In genomic region chr2:119419065-119419464, GRCh38 we compare ENCODE assay signal across 29 cellular contexts. TPM values are rescaled to one million over a fixed set of nuclear protein-coding genes. Genes with fewer than 3 reads are reported as not detected.
"Had no signal": no experiment of that assay in that cellular context is flagged by ENCODE, and none has a peak within 500 bp of the region (broad histone marks: within the 10 kb centered on the region; RNA-seq: fewer than 3 reads in every experiment).

No MANE protein-coding gene starts in this region.

- H3K4me1 ChIP-seq: heart left ventricle, left ventricle myocardium inferior, right lobe of liver, tibial artery, upper lobe of right lung had no signal

- H3K27me3 ChIP-seq: heart left ventricle, right lobe of liver, tibial artery, upper lobe of right lung had no signal

- DNase-seq: activated CD4-positive, alpha-beta memory T cell treated with anti-CD3 and anti-CD28 coated beads for 36 hours; activated CD4-positive, alpha-beta T cell treated with anti-CD3 and anti-CD28 coated beads, Interleukin-2, amount 10 ng/mL, durations not matched to agents 24 days and 14 days; activated CD4-positive, CD25-positive, alpha-beta regulatory T cell treated with anti-CD3 and anti-CD28 coated beads, Interleukin-2, amount 50 U/mL, for 72 hours; activated CD8-positive, alpha-beta memory T cell treated with anti-CD3 and anti-CD28 coated beads, Interleukin-2, amount 50 U/mL, for 4 hours; activated effector memory CD4-positive, alpha-beta T cell treated with anti-CD3 and anti-CD28 coated beads, Interleukin-2, amount 50 U/mL, for 16 hours; activated naive CD4-positive, alpha-beta T cell treated with anti-CD3 and anti-CD28 coated beads, Interleukin-2, amount 10 ng/mL, durations not matched to agents 7 days and 5 days; activated naive CD8-positive, alpha-beta T cell treated with anti-CD3 and anti-CD28 coated beads, Interleukin-2, amount 10 ng/mL, durations not matched to agents 7 days and 5 days; activated T-cell treated with anti-CD3 and anti-CD28 coated beads, Interleukin-2, amount 50 U/mL, for 1 hour; amniotic stem cell; caudate nucleus; foreskin keratinocyte; heart left ventricle; left ventricle myocardium inferior; naive B cell; nephron progenitor cell; right lobe of liver; stimulated activated CD4-positive, alpha-beta T cell treated with anti-CD3 and anti-CD28 coated beads, Interleukin-12 subunit alpha, Interleukin-12 subunit beta, amount 100 ng/mL, for 4 hours; stimulated activated CD4-positive, alpha-beta T cell treated with anti-CD3 and anti-CD28 coated beads, Interleukin-4, amount 100 ng/mL, for 4 hours; stimulated activated CD8-positive, alpha-beta memory T cell treated with anti-CD3 and anti-CD28 coated beads, Interleukin-4, amount 100 ng/mL, for 48 hours; stimulated activated naive CD8-positive, alpha-beta T cell treated with anti-CD3 and anti-CD28 coated beads, Interleukin-15, amount 100 ng/mL, for 72 hours; T-helper 17 cell; T1000; upper lobe of right lung; WERI-Rb-1 had no signal

- H3K4me3 ChIP-seq: heart left ventricle, left ventricle myocardium inferior, lung, right lobe of liver, tibial artery, upper lobe of right lung had no signal

- H3K36me3 ChIP-seq: heart left ventricle, left ventricle myocardium inferior, neutrophil, right lobe of liver, tibial artery, upper lobe of right lung, WERI-Rb-1 had no signal

- H3K9me3 ChIP-seq: neutrophil, right lobe of liver, upper lobe of right lung had no signal

- H3K27ac ChIP-seq: foreskin keratinocyte, heart left ventricle, left ventricle myocardium inferior, neutrophil, right lobe of liver, tibial artery, upper lobe of right lung, WERI-Rb-1 had no signal

RNA-seq across cellular contexts. Expression of gene TMEM37, which starts 12.6 kb away (rescaled TPM):
- total RNA-seq: activated CD4-positive, alpha-beta memory T cell treated with anti-CD3 and anti-CD28 coated beads for 36 hours; activated CD4-positive, alpha-beta T cell treated with anti-CD3 and anti-CD28 coated beads, Interleukin-2, amount 10 ng/mL, durations not matched to agents 24 days and 14 days; activated CD8-positive, alpha-beta memory T cell treated with anti-CD3 and anti-CD28 coated beads for 36 hours; activated naive CD8-positive, alpha-beta T cell treated with anti-CD3 and anti-CD28 coated beads, Interleukin-2, amount 10 ng/mL, durations not matched to agents 7 days and 5 days; activated T-helper 1 cell treated with anti-CD3 and anti-CD28 coated beads, Interleukin-12 subunit alpha, Interleukin-12 subunit beta, Interleukin-2, Interleukin-4 antibody, amounts not matched to agents 30 ng/mL and 10 ng/mL and 1 ng/mL, durations not matched to agents 14 hours and 24 hours and 36 hours; T-helper 17 cell had no signal
